In genomic region chr6:26563488-26563887, GRCh38 we compare ENCODE assay signal across 24 cellular contexts.
"Had no signal": no experiment of that assay in that cellular context is flagged by ENCODE, and none has a peak within 500 bp of the region (broad histone marks: within the 10 kb centered on the region; RNA-seq: fewer than 3 reads in every experiment).

No MANE protein-coding gene starts in this region.

- DNase-seq: activated CD4-positive, alpha-beta memory T cell treated with anti-CD3 and anti-CD28 coated beads, Interleukin-2, amount 10 ng/mL, durations not matched to agents 7 days and 5 days; activated CD4-positive, alpha-beta T cell treated with anti-CD3 and anti-CD28 coated beads, Interleukin-2, amount 50 U/mL, for 1 hour; activated CD4-positive, CD25-positive, alpha-beta regulatory T cell; activated gamma-delta T cell treated with Interleukin-2 at 50 U/mL for 16 hours; activated naive CD4-positive, alpha-beta T cell treated with anti-CD3 and anti-CD28 coated beads, Interleukin-2, amount 50 U/mL, for 16 hours; activated T-cell treated with anti-CD3 and anti-CD28 coated beads for 4 hours; activated T-cell treated with anti-CD3 and anti-CD28 coated beads, Interleukin-2, amount 50 U/mL, for 72 hours; aorta; central memory CD4-positive, alpha-beta T cell; cortex of kidney; MM.1S; NCI-H1105; NCI-H1436; NCI-H187; NCI-H2081; NCI-H510A treated with DMSO at 0.1 percent for 48 hours; NCI-H69; RPMI8226; T-helper 1 cell had no signal

- ATAC-seq: activated T-cell treated with anti-CD3 and anti-CD28 coated beads, Interleukin-2, amount 50 U/mL, for 72 hours; Panc1; Right ventricle myocardium inferior had no signal

- H3K9me3 Mint-ChIP-seq: activated CD4-positive, alpha-beta memory T cell treated with anti-CD3 and anti-CD28 coated beads, Interleukin-2, amount 10 ng/mL, durations not matched to agents 7 days and 5 days; activated T-cell treated with anti-CD3 and anti-CD28 coated beads, Interleukin-2, amount 50 U/mL, for 72 hours; activated T-helper 2 cell treated with anti-CD3 and anti-CD28 coated beads, Interferon-gamma antibody, Interleukin-2, Interleukin-4, amounts not matched to agents 10 μg/mL and 5 μg/mL and 100 μg/mL, durations not matched to agents 14 hours and 24 hours and 36 hours had no signal

- H3K4me3 ChIP-seq: SK-N-MC had no signal

- H3K27ac Mint-ChIP-seq: activated CD4-positive, alpha-beta memory T cell treated with anti-CD3 and anti-CD28 coated beads, Interleukin-2, amount 10 ng/mL, durations not matched to agents 7 days and 5 days; activated T-cell treated with anti-CD3 and anti-CD28 coated beads, Interleukin-2, amount 50 U/mL, for 72 hours; activated T-helper 2 cell treated with anti-CD3 and anti-CD28 coated beads, Interferon-gamma antibody, Interleukin-2, Interleukin-4, amounts not matched to agents 10 μg/mL and 5 μg/mL and 100 μg/mL, durations not matched to agents 14 hours and 24 hours and 36 hours had no signal

- H3K4me3 Mint-ChIP-seq: activated CD4-positive, alpha-beta memory T cell treated with anti-CD3 and anti-CD28 coated beads, Interleukin-2, amount 10 ng/mL, durations not matched to agents 7 days and 5 days; activated T-cell treated with anti-CD3 and anti-CD28 coated beads, Interleukin-2, amount 50 U/mL, for 72 hours had no signal

- H3K27ac ChIP-seq: SK-N-MC, VCaP had no signal
